1 cellular context compared by ENCODE assay signal in the genomic region with DNA sequence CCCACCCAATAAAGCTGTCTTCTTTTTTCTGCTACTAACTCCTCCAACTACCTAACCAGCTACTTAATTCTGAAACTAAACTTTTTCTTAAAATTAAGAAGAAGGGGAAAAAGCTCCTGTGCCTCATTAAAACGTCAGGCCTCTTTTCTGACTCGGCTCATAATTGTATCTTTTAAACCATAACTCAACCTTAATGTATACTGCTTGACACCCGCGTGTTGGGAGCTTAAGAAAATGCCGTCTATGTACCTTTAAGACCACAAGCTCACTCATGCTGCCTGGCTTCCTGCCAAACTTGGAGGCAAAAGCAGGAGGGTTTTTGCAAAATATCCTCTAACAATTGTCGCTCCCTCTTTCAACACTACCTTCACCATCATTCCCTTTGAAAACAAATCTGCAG.
TF ChIP-seq lines count a peak whose summit lies in the region.

No MANE protein-coding gene starts in this region.

TF ChIP-seq in K562, 482 proteins besides CTCF, POLR2A, EP300 and RAD21 (continued from another document and continues in another):
- TF ChIP-seq, protein P1, sequence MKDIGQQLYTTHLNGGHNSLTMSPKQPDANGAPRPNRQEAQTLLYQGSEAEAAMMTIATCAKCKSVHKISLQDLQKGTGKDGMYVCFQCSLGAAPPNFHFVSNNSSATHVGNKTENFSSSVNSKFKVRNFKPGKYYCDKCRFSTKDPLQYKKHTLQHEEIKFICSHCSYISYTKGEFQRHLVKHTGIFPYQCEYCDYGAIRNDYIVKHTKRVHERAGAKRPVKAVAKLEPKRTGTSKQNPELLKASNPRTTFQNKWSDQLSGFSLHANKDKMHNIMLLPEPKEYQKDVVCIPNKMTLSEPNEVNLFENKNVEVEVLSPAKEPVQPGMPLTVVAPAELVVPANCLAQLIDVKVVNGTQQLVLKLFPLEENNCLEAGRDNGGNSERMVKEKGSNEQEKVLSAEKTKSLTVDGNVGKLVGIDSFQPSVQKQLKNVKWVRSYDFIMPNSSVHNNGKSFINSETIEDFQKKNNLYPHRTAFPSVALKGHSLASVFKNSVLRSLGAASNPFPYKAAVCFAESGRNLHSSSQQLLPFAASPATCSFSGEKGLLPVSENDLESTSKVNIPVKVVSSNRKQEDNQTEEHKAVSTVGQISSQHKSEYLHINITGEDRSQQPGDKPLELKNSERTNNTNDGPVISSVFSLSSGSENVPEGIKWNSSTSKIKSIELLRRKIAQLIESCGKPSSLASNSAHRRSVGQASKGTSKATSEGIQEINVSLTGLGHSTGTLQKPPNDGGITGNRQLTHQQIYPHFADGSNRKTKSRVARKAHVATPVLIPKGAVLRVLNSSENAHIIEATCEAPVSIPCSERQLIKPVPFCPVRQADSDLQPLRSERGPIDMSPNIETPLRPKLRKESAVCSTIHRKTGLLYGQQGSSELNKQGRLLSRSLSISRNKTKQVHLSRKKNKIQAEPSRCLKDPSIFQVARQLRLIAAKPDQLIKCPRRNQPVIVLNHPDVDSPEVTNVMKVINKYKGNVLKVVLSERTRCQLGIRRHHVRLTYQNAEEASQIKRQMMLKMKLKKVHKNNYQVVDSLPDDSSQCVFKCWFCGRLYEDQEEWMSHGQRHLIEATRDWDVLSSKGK (CRISPR knock-in tag; IDR thresholded peaks at IDR 0.05): no peak
- TF ChIP-seq BDP1 (IDR thresholded peaks at IDR 0.05; ENCODE audit: insufficient read depth, insufficient read length): no peak
- TF ChIP-seq KDM5B (IDR thresholded peaks at IDR 0.05; ENCODE audit: insufficient replicate concordance, low read depth, low read length): no peak
- TF ChIP-seq NFIX (CRISPR knock-in tag; IDR thresholded peaks at IDR 0.05; ENCODE audit: low read depth): peak; percentile 76
- TF ChIP-seq ASH1L (IDR thresholded peaks at IDR 0.05; ENCODE audit: borderline replicate concordance, low read depth, partially characterized antibody): no peak
- peak; percentile 34; the same call in 1 of the 2 replicates for TF ChIP-seq TEAD4 (IDR thresholded peaks at IDR 0.05; ENCODE audit: low read length)
- TF ChIP-seq TEAD4 (CRISPR knock-in tag; IDR thresholded peaks at IDR 0.05; ENCODE audit: borderline replicate concordance): no peak
- TF ChIP-seq, protein P2, sequence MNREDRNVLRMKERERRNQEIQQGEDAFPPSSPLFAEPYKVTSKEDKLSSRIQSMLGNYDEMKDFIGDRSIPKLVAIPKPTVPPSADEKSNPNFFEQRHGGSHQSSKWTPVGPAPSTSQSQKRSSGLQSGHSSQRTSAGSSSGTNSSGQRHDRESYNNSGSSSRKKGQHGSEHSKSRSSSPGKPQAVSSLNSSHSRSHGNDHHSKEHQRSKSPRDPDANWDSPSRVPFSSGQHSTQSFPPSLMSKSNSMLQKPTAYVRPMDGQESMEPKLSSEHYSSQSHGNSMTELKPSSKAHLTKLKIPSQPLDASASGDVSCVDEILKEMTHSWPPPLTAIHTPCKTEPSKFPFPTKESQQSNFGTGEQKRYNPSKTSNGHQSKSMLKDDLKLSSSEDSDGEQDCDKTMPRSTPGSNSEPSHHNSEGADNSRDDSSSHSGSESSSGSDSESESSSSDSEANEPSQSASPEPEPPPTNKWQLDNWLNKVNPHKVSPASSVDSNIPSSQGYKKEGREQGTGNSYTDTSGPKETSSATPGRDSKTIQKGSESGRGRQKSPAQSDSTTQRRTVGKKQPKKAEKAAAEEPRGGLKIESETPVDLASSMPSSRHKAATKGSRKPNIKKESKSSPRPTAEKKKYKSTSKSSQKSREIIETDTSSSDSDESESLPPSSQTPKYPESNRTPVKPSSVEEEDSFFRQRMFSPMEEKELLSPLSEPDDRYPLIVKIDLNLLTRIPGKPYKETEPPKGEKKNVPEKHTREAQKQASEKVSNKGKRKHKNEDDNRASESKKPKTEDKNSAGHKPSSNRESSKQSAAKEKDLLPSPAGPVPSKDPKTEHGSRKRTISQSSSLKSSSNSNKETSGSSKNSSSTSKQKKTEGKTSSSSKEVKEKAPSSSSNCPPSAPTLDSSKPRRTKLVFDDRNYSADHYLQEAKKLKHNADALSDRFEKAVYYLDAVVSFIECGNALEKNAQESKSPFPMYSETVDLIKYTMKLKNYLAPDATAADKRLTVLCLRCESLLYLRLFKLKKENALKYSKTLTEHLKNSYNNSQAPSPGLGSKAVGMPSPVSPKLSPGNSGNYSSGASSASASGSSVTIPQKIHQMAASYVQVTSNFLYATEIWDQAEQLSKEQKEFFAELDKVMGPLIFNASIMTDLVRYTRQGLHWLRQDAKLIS (CRISPR knock-in tag; IDR thresholded peaks at IDR 0.05): no peak
- no peak for TF ChIP-seq MTA3 (IDR thresholded peaks at IDR 0.05; ENCODE audit: borderline replicate concordance)
- peak; percentile 25; the same call in 1 of the 2 replicates for TF ChIP-seq ESRRA (IDR thresholded peaks at IDR 0.05; ENCODE audit: borderline replicate concordance, low read depth)
- no peak for TF ChIP-seq MIER1 (IDR thresholded peaks at IDR 0.05; ENCODE audit: low read depth)
- no peak for TF ChIP-seq ZNF57 (CRISPR knock-in tag; IDR thresholded peaks at IDR 0.05)
- TF ChIP-seq, protein P3, sequence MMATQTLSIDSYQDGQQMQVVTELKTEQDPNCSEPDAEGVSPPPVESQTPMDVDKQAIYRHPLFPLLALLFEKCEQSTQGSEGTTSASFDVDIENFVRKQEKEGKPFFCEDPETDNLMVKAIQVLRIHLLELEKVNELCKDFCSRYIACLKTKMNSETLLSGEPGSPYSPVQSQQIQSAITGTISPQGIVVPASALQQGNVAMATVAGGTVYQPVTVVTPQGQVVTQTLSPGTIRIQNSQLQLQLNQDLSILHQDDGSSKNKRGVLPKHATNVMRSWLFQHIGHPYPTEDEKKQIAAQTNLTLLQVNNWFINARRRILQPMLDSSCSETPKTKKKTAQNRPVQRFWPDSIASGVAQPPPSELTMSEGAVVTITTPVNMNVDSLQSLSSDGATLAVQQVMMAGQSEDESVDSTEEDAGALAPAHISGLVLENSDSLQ (IDR thresholded peaks at IDR 0.05): peak; percentile 94
- TF ChIP-seq, protein P4, sequence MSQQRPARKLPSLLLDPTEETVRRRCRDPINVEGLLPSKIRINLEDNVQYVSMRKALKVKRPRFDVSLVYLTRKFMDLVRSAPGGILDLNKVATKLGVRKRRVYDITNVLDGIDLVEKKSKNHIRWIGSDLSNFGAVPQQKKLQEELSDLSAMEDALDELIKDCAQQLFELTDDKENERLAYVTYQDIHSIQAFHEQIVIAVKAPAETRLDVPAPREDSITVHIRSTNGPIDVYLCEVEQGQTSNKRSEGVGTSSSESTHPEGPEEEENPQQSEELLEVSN (IDR thresholded peaks at IDR 0.05; ENCODE audit: borderline replicate concordance in 1 of 2, extremely low read depth in 1 of 2, insufficient read depth in 1 of 2, insufficient read length in 1 of 2, low read depth in 1 of 2, low read length in 1 of 2, poor library complexity in 1 of 2, severe bottlenecking in 1 of 2): peak; percentile 19 to 28
- TF ChIP-seq, protein P5, sequence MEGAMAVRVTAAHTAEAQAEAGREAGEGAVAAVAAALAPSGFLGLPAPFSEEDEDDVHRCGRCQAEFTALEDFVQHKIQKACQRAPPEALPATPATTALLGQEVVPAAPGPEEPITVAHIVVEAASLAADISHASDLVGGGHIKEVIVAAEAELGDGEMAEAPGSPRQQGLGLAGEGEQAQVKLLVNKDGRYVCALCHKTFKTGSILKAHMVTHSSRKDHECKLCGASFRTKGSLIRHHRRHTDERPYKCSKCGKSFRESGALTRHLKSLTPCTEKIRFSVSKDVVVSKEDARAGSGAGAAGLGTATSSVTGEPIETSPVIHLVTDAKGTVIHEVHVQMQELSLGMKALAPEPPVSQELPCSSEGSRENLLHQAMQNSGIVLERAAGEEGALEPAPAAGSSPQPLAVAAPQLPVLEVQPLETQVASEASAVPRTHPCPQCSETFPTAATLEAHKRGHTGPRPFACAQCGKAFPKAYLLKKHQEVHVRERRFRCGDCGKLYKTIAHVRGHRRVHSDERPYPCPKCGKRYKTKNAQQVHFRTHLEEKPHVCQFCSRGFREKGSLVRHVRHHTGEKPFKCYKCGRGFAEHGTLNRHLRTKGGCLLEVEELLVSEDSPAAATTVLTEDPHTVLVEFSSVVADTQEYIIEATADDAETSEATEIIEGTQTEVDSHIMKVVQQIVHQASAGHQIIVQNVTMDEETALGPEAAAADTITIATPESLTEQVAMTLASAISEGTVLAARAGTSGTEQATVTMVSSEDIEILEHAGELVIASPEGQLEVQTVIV (CRISPR knock-in tag; IDR thresholded peaks at IDR 0.05; ENCODE audit: borderline replicate concordance): no peak
- TF ChIP-seq EZH2 (IDR thresholded peaks at IDR 0.05; ENCODE audit: borderline replicate concordance, low read depth, low read length): no peak
- no peak for TF ChIP-seq NR1H2 (CRISPR knock-in tag; IDR thresholded peaks at IDR 0.05)
- TF ChIP-seq, protein P6, sequence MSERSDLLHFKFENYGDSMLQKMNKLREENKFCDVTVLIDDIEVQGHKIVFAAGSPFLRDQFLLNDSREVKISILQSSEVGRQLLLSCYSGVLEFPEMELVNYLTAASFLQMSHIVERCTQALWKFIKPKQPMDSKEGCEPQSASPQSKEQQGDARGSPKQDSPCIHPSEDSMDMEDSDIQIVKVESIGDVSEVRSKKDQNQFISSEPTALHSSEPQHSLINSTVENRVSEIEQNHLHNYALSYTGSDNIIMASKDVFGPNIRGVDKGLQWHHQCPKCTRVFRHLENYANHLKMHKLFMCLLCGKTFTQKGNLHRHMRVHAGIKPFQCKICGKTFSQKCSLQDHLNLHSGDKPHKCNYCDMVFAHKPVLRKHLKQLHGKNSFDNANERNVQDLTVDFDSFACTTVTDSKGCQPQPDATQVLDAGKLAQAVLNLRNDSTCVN (CRISPR knock-in tag; IDR thresholded peaks at IDR 0.05): no peak
- TF ChIP-seq OTX1 (CRISPR knock-in tag; IDR thresholded peaks at IDR 0.05): no peak
- no peak for TF ChIP-seq MXI1 (IDR thresholded peaks at IDR 0.05; ENCODE audit: low read depth, low read length)
- TF ChIP-seq NEUROD1 (IDR thresholded peaks at IDR 0.05; ENCODE audit: borderline replicate concordance, low read depth, low read length, partially characterized antibody): no peak
- TF ChIP-seq SMARCA4 (IDR thresholded peaks at IDR 0.05): 0 out of 2 replicates have a peak, but pooled peaks have one; percentile 48
- TF ChIP-seq NFRKB (IDR thresholded peaks at IDR 0.05; ENCODE audit: low read depth): no peak
- TF ChIP-seq, protein P7, sequence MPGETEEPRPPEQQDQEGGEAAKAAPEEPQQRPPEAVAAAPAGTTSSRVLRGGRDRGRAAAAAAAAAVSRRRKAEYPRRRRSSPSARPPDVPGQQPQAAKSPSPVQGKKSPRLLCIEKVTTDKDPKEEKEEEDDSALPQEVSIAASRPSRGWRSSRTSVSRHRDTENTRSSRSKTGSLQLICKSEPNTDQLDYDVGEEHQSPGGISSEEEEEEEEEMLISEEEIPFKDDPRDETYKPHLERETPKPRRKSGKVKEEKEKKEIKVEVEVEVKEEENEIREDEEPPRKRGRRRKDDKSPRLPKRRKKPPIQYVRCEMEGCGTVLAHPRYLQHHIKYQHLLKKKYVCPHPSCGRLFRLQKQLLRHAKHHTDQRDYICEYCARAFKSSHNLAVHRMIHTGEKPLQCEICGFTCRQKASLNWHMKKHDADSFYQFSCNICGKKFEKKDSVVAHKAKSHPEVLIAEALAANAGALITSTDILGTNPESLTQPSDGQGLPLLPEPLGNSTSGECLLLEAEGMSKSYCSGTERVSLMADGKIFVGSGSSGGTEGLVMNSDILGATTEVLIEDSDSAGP (CRISPR knock-in tag; IDR thresholded peaks at IDR 0.05): peak; percentile 90
- TF ChIP-seq, protein P8, sequence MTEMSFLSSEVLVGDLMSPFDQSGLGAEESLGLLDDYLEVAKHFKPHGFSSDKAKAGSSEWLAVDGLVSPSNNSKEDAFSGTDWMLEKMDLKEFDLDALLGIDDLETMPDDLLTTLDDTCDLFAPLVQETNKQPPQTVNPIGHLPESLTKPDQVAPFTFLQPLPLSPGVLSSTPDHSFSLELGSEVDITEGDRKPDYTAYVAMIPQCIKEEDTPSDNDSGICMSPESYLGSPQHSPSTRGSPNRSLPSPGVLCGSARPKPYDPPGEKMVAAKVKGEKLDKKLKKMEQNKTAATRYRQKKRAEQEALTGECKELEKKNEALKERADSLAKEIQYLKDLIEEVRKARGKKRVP (CRISPR knock-in tag; IDR thresholded peaks at IDR 0.05): no peak
- TF ChIP-seq MED1 (CRISPR knock-in tag; IDR thresholded peaks at IDR 0.05; ENCODE audit: borderline replicate concordance): no peak
- no peak for TF ChIP-seq ZFX (CRISPR knock-in tag; IDR thresholded peaks at IDR 0.05)
- TF ChIP-seq ZBTB1 (CRISPR knock-in tag; IDR thresholded peaks at IDR 0.05; ENCODE audit: borderline replicate concordance, low read depth): no peak
- TF ChIP-seq HNRNPLL (IDR thresholded peaks at IDR 0.05; ENCODE audit: low read depth, low read length, poor library complexity, severe bottlenecking): no peak
- TF ChIP-seq, protein P9, sequence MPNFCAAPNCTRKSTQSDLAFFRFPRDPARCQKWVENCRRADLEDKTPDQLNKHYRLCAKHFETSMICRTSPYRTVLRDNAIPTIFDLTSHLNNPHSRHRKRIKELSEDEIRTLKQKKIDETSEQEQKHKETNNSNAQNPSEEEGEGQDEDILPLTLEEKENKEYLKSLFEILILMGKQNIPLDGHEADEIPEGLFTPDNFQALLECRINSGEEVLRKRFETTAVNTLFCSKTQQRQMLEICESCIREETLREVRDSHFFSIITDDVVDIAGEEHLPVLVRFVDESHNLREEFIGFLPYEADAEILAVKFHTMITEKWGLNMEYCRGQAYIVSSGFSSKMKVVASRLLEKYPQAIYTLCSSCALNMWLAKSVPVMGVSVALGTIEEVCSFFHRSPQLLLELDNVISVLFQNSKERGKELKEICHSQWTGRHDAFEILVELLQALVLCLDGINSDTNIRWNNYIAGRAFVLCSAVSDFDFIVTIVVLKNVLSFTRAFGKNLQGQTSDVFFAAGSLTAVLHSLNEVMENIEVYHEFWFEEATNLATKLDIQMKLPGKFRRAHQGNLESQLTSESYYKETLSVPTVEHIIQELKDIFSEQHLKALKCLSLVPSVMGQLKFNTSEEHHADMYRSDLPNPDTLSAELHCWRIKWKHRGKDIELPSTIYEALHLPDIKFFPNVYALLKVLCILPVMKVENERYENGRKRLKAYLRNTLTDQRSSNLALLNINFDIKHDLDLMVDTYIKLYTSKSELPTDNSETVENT (CRISPR knock-in tag; IDR thresholded peaks at IDR 0.05): no peak
- no peak for TF ChIP-seq STAT5A (IDR thresholded peaks at IDR 0.05; ENCODE audit: borderline replicate concordance, low read length)
- TF ChIP-seq STAT5B (CRISPR knock-in tag; IDR thresholded peaks at IDR 0.05): no peak
- TF ChIP-seq DDX20 (tag; IDR thresholded peaks at IDR 0.05; ENCODE audit: low read depth): no peak
- TF ChIP-seq ZBTB17 (CRISPR knock-in tag; IDR thresholded peaks at IDR 0.05): no peak
- TF ChIP-seq RBM17 (IDR thresholded peaks at IDR 0.05; ENCODE audit: borderline replicate concordance, low read depth, low read length): no peak
- no peak for TF ChIP-seq MTA1 (IDR thresholded peaks at IDR 0.05; ENCODE audit: borderline replicate concordance)
- no peak for TF ChIP-seq ZNF274 (IDR thresholded peaks at IDR 0.05; ENCODE audit: borderline replicate concordance, low read depth, low read length)
- 0 out of 2 replicates have a peak, but pooled peaks have one; percentile 28 for TF ChIP-seq FOXM1 (IDR thresholded peaks at IDR 0.05; ENCODE audit: low read depth)
- TF ChIP-seq FOXM1 (CRISPR knock-in tag; IDR thresholded peaks at IDR 0.05; ENCODE audit: low read depth): no peak
- TF ChIP-seq DMBX1 (CRISPR knock-in tag; IDR thresholded peaks at IDR 0.05; ENCODE audit: borderline replicate concordance): no peak
- TF ChIP-seq DPF2 (IDR thresholded peaks at IDR 0.05): peak; percentile 65
